8 cellular contexts compared by ENCODE assay signal in genomic region chr2:177763532-177764265, GRCh38.
DNase-seq lines count a peak whose midpoint lies in the region; ATAC-seq and TF ChIP-seq lines count a peak whose summit lies in the region.

No MANE protein-coding gene starts in this region.

- peaks cover 0 to 2% of the 10 kb centered on the region in 2 donors for H3K9me3 ChIP-seq in lung (ENCODE audit: control insufficient read depth in 2 of 2, insufficient read depth in 1 of 2, low read length in 1 of 2)

- H3K27me3 ChIP-seq in lung (ENCODE audit: control insufficient read depth, insufficient read depth): no peaks in the 10 kb centered on the region

- TF ChIP-seq CTCF in C4-2B (conservative IDR thresholded peaks at IDR 0.05) (peak; percentile 87), lung (IDR thresholded peaks at IDR 0.05; ENCODE audit: control extremely low read depth, extremely low read depth) (peak; percentile 69)

- no peak overlapping the region for H3K4me3 ChIP-seq in lung

- peak; percentile 99 for ATAC-seq in HG03342 (IDR thresholded peaks at IDR 0.05; ENCODE audit: unreplicated experiment)
- ATAC-seq in lung (ENCODE audit: insufficient read depth, low FRiP score): peak; percentile 83

- H3K36me3 Mint-ChIP-seq in activated CD4-positive, alpha-beta T cell treated with anti-CD3 and anti-CD28 coated beads, Interleukin-2, amount 10 ng/mL, durations not matched to agents 24 days and 14 days (ENCODE audit: low read depth): no peaks in the 10 kb centered on the region

- DNase-seq in GM19240 (ENCODE audit: insufficient read length, low spot score): peak; percentile 24
- peak; percentile 74 for DNase-seq in NCI-H510A (lab: John Stamatoyannopoulos, UW)
- peak; percentile 92 for DNase-seq in activated CD4-positive, alpha-beta T cell treated with anti-CD3 and anti-CD28 coated beads, Interleukin-2, amount 10 ng/mL, durations not matched to agents 24 days and 14 days
- peak; percentile 64 to 80 for DNase-seq in dermis microvascular lymphatic vessel endothelial cell (ENCODE audit: low read depth in 2 of 2)
- DNase-seq in lung (ENCODE audit: low spot score): peak; percentile 75
- DNase-seq in stimulated activated CD8-positive, alpha-beta memory T cell treated with anti-CD3 and anti-CD28 coated beads, Interleukin-15, amount 100 ng/mL, for 24 hours (ENCODE audit: low read depth): peak; percentile 39

- H3K27ac ChIP-seq in C4-2B (no peak overlapping the region), lung (ENCODE audit: low read depth in 1 of 2, low read length in 1 of 2) (no peak overlapping the region)

- H3K9me3 Mint-ChIP-seq in activated CD4-positive, alpha-beta T cell treated with anti-CD3 and anti-CD28 coated beads, Interleukin-2, amount 10 ng/mL, durations not matched to agents 24 days and 14 days: no peaks in the 10 kb centered on the region

- H3K4me1 Mint-ChIP-seq in activated CD4-positive, alpha-beta T cell treated with anti-CD3 and anti-CD28 coated beads, Interleukin-2, amount 10 ng/mL, durations not matched to agents 24 days and 14 days: no peaks in the 10 kb centered on the region

- WGBS in lung, 2 donors: 23 to 24% methylated on average over 14 of the region's 14 CpGs

- peaks cover 2% of the 10 kb centered on the region in 2 donors for H3K4me1 ChIP-seq in lung (ENCODE audit: control insufficient read depth in 2 of 2, insufficient read depth in 2 of 2, low read length in 2 of 2)

- H3K27ac Mint-ChIP-seq in activated CD4-positive, alpha-beta T cell treated with anti-CD3 and anti-CD28 coated beads, Interleukin-2, amount 10 ng/mL, durations not matched to agents 24 days and 14 days: no peak overlapping the region

- peaks cover 25% of the 10 kb centered on the region for H3K27me3 Mint-ChIP-seq in activated CD4-positive, alpha-beta T cell treated with anti-CD3 and anti-CD28 coated beads, Interleukin-2, amount 10 ng/mL, durations not matched to agents 24 days and 14 days

- no peaks in the 10 kb centered on the region for H3K36me3 ChIP-seq in lung (ENCODE audit: control insufficient read depth in 2 of 2, insufficient read depth in 2 of 2, low read length in 2 of 2)

- intact Hi-C loops in activated CD4-positive, alpha-beta T cell treated with anti-CD3 and anti-CD28 coated beads, Interleukin-2, amount 10 ng/mL, durations not matched to agents 24 days and 14 days (cut with micrococcal nuclease): loop anchor here (2.0 to 10.0 kb wide), 2 partner anchors 429 to 599 kb away; no protein-coding TSS in a partner anchor

- no peak overlapping the region for H3K4me3 Mint-ChIP-seq in activated CD4-positive, alpha-beta T cell treated with anti-CD3 and anti-CD28 coated beads, Interleukin-2, amount 10 ng/mL, durations not matched to agents 24 days and 14 days

Comparison
In these comparisons a context has a peak if more than half of its experiments do, and no peak if none do; other contexts are left out.
1. DNase-seq: peak in every context shown above with its lines; median percentile 92 in activated CD4-positive, alpha-beta T cell treated with anti-CD3 and anti-CD28 coated beads, Interleukin-2, amount 10 ng/mL, durations not matched to agents 24 days and 14 days; 75 in lung; 74 in NCI-H510A; 72 in dermis microvascular lymphatic vessel endothelial cell; 39 in stimulated activated CD8-positive, alpha-beta memory T cell treated with anti-CD3 and anti-CD28 coated beads, Interleukin-15, amount 100 ng/mL, for 24 hours; 24 in GM19240.